In the genomic region with DNA sequence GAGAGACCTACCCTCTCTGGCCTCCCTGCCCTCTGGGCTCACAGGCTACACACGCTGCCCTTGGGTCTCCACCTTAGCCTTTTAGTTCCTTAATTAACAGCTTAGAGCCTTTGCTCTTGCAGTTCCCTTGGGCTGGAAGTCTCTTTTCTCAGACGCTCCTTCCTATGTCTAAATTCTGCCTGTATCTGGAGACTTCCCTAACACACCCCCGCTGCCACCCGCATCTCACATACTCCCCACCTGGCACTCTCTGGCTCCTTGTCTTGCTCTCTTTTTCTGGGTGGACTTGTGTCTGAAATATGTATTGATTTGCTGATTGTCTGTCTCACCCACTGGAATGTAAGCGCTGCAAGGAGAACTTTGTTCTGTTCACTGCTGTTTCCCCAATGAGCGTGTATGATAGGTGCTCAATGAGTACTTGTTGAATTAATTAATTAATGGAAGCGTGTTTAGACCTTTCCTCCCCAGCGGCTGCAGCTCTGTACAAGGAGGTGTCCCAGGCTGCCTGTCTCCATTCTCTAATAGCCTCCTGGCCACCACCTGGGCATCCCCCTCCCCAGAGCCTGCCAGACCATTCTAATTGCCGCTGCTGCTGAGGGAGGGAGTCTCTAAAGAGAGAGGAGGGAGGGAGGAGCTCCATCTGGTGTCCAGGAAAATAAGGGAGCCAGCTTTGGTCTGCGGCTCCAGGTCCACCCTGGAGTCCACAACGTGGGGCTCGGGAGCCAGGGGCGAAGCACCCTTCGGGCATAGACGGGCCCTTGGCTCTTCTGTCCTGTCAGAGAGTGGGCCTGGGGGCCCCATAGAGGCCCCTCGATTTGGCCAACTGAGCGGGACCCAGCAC, we compare ENCODE assay signal across 9 cellular contexts.
DNase-seq lines count a peak whose midpoint lies in the region; ATAC-seq, FAIRE-seq and TF ChIP-seq lines count a peak whose summit lies in the region.
"Had no signal": no experiment of that assay in that cellular context is flagged by ENCODE, and none has a peak within 500 bp of the region (broad histone marks: within the 10 kb centered on the region; RNA-seq: fewer than 3 reads in every experiment).

No MANE protein-coding gene starts in this region.

- no peaks in the 10 kb centered on the region for H3K9me3 Mint-ChIP-seq in neural progenitor cell
- H3K9me3 Mint-ChIP-seq: T-helper 2 cell treated with Interferon-gamma antibody and Interleukin-4, amounts not matched to agents 5 μg/mL and 100 μg/mL, for 36 hours had no signal

- H3K4me3 ChIP-seq in foreskin fibroblast (ENCODE audit: low read depth in 1 of 2, low read length in 2 of 2) (no peak overlapping the region), neural progenitor cell (peak overlapping the region; percentile 34)

- TF ChIP-seq CTCF in D721Med (IDR thresholded peaks at IDR 0.05; ENCODE audit: insufficient read depth, missing control alignments): peak; percentile 44
- peak; percentile 42 for TF ChIP-seq CTCF in foreskin fibroblast (IDR thresholded peaks at IDR 0.05; ENCODE audit: low read depth, low read length)
- peak; percentile 50 for TF ChIP-seq CTCF in neural progenitor cell (IDR thresholded peaks at IDR 0.05)

- FAIRE-seq in D721Med (lab: Jason Lieb, UNC): no peak

- H3K27ac ChIP-seq in neural progenitor cell: no peak overlapping the region

- no peak overlapping the region for H2AFZ ChIP-seq in neural progenitor cell (replicated peaks)

- DNase-seq in D721Med (ENCODE audit: insufficient read length, low spot score) (no peak), NCI-H82 treated with DMSO at 0.1 percent for 48 hours (lab: John Stamatoyannopoulos, UW; ENCODE audit: unreplicated experiment) (peak; percentile 81), foreskin fibroblast (peak in 1 of 2 donors; percentile 31), neural progenitor cell (ENCODE audit: low spot score) (peak; percentile 79), NCI-H1048 (lab: John Stamatoyannopoulos, UW) (no peak)
- DNase-seq in stimulated activated CD4-positive, alpha-beta T cell treated with anti-CD3 and anti-CD28 coated beads, Interleukin-2, amount 100 ng/mL, for 48 hours: no peak

- no peaks in the 10 kb centered on the region for H3K36me3 ChIP-seq in neural progenitor cell

- H3K79me2 ChIP-seq in neural progenitor cell (ENCODE audit: low read depth): no peaks in the 10 kb centered on the region

- H3K4me1 ChIP-seq in neural progenitor cell: peaks cover 31% of the 10 kb centered on the region

- H3K4me3 Mint-ChIP-seq in neural progenitor cell: no peak overlapping the region
- H3K4me3 Mint-ChIP-seq: T-helper 2 cell treated with Interferon-gamma antibody and Interleukin-4, amounts not matched to agents 5 μg/mL and 100 μg/mL, for 36 hours had no signal

- ATAC-seq in GM18861 (IDR thresholded peaks at IDR 0.05; ENCODE audit: unreplicated experiment) (no peak), HG02870 (IDR thresholded peaks at IDR 0.05; ENCODE audit: unreplicated experiment) (no peak)

- H3K4me2 ChIP-seq in neural progenitor cell: peak overlapping the region; percentile 80

- peaks cover 51% of the 10 kb centered on the region for H4K20me1 ChIP-seq in neural progenitor cell (ENCODE audit: low read depth)

- H3K27me3 Mint-ChIP-seq in neural progenitor cell (ENCODE audit: insufficient read depth, low read depth): peaks cover 34% of the 10 kb centered on the region

- no peaks in the 10 kb centered on the region for H3K9me3 ChIP-seq in neural progenitor cell (ENCODE audit: low read depth)

- peaks cover 100% of the 10 kb centered on the region for H3K27me3 ChIP-seq in neural progenitor cell

- no peaks in the 10 kb centered on the region for H3K36me3 Mint-ChIP-seq in neural progenitor cell

- H3K4me1 Mint-ChIP-seq in neural progenitor cell: peaks cover 30% of the 10 kb centered on the region

- no peak overlapping the region for H3K9ac ChIP-seq in neural progenitor cell

- H3F3A ChIP-seq in neural progenitor cell (ENCODE audit: low read depth): peaks cover 45% of the 10 kb centered on the region

- no peak overlapping the region for H3K27ac Mint-ChIP-seq in neural progenitor cell
- H3K27ac Mint-ChIP-seq: T-helper 2 cell treated with Interferon-gamma antibody and Interleukin-4, amounts not matched to agents 5 μg/mL and 100 μg/mL, for 36 hours had no signal

Comparison
In these comparisons a context has a peak if more than half of its experiments do, and no peak if none do; other contexts are left out.
1. DNase-seq: peak in NCI-H82 treated with DMSO at 0.1 percent for 48 hours (single experiment) and neural progenitor cell (single experiment); none in D721Med (single experiment), stimulated activated CD4-positive, alpha-beta T cell treated with anti-CD3 and anti-CD28 coated beads, Interleukin-2, amount 100 ng/mL, for 48 hours (0 of 2) and NCI-H1048 (single experiment).
2. Peak in every context shown above with its lines, with median percentiles within 50 percentile points of each other: CTCF ChIP-seq.